34 cellular contexts compared by ENCODE assay signal in genomic region chr20:45297786-45298497, GRCh38. TPM values are rescaled to one million over a fixed set of nuclear protein-coding genes. Genes with fewer than 3 reads are reported as not detected.
"Had no signal": no experiment of that assay in that cellular context is flagged by ENCODE, and none has a peak within 500 bp of the region (broad histone marks: within the 10 kb centered on the region; RNA-seq: fewer than 3 reads in every experiment).

No MANE protein-coding gene starts in this region.

- H3K27me3 Mint-ChIP-seq: activated T-helper 17 cell treated with anti-CD3 and anti-CD28 coated beads, Interleukin-2, amount 50 U/mL, for 72 hours had no signal

- H3K27me3 ChIP-seq: body of pancreas had no signal

- H3K9me3 ChIP-seq: adrenal gland, body of pancreas, breast epithelium had no signal

- H3K4me3 Mint-ChIP-seq: activated CD4-positive, alpha-beta T cell treated with anti-CD3 and anti-CD28 coated beads, Interleukin-2, amount 10 ng/mL, durations not matched to agents 24 days and 14 days; activated CD8-positive, alpha-beta T cell treated with anti-CD3 and anti-CD28 coated beads for 36 hours; activated naive CD4-positive, alpha-beta T cell treated with anti-CD3 and anti-CD28 coated beads for 36 hours; activated T-cell treated with anti-CD3 and anti-CD28 coated beads, Interleukin-2, amount 50 U/mL, for 72 hours; activated T-helper 17 cell treated with anti-CD3 and anti-CD28 coated beads, Interleukin-2, amount 50 U/mL, for 72 hours; T-helper 1 cell treated with Interleukin-12 subunit alpha and Interleukin-12 subunit beta and Interleukin-4 antibody, amounts not matched to agents 30 μg/mL and 1 μg/mL, for 36 hours; T-helper 2 cell treated with Interferon-gamma antibody and Interleukin-4, amounts not matched to agents 5 μg/mL and 100 μg/mL, for 36 hours had no signal

- DNase-seq: activated CD4-positive, alpha-beta T cell treated with anti-CD3 and anti-CD28 coated beads, Interleukin-2, amount 10 ng/mL, durations not matched to agents 24 days and 14 days; activated CD4-positive, alpha-beta T cell treated with anti-CD3 and anti-CD28 coated beads, Interleukin-2, amount 50 U/mL, for 4 hours; activated CD8-positive, alpha-beta T cell treated with anti-CD3 and anti-CD28 coated beads for 36 hours; activated gamma-delta T cell treated with Interleukin-2 at 50 U/mL for 16 hours; activated naive CD4-positive, alpha-beta T cell treated with anti-CD3 and anti-CD28 coated beads for 36 hours; activated T-cell treated with anti-CD3 and anti-CD28 coated beads, Interleukin-2, amount 50 U/mL, for 1 hour; activated T-cell treated with anti-CD3 and anti-CD28 coated beads, Interleukin-2, amount 50 U/mL, for 72 hours; adrenal gland; body of pancreas; MM.1S; MV-4-11; NCI-H1092; NCI-H1436 treated with DMSO at 0.1 percent for 48 hours; NCI-H1694 treated with DMSO at 0.1 percent for 48 hours; NCI-H2029; NCI-H345; NCI-H524 treated with DMSO at 0.1 percent for 48 hours; NCI-H748 treated with DMSO at 0.1 percent for 48 hours; NK-92 treated with Interleukin-12 subunit alpha and Interleukin-12 subunit beta, amount 100 ng/mL, for 24 hours; PC-9; Right ventricle myocardium superior had no signal

- ATAC-seq: activated CD8-positive, alpha-beta T cell treated with anti-CD3 and anti-CD28 coated beads for 36 hours; activated naive CD4-positive, alpha-beta T cell treated with anti-CD3 and anti-CD28 coated beads, Interleukin-2, amount 50 U/mL, for 72 hours; activated T-cell treated with anti-CD3 and anti-CD28 coated beads, Interleukin-2, amount 50 U/mL, for 72 hours; activated T-helper 17 cell treated with anti-CD3 and anti-CD28 coated beads, Interleukin-2, amount 50 U/mL, for 72 hours; body of pancreas had no signal

- H3K4me3 ChIP-seq: adrenal gland, body of pancreas, breast epithelium, PC-9 had no signal

- H3K36me3 ChIP-seq: adrenal gland, breast epithelium had no signal

- H3K27ac ChIP-seq: adrenal gland, body of pancreas, breast epithelium, KMS-11, PC-9, RWPE1 had no signal

- H3K36me3 Mint-ChIP-seq: activated naive CD4-positive, alpha-beta T cell treated with anti-CD3 and anti-CD28 coated beads, Interleukin-2, amount 50 U/mL, for 72 hours had no signal

- H3K4me1 ChIP-seq: breast epithelium had no signal

- H3K9me3 Mint-ChIP-seq: activated CD4-positive, alpha-beta T cell treated with anti-CD3 and anti-CD28 coated beads, Interleukin-2, amount 10 ng/mL, durations not matched to agents 24 days and 14 days; activated CD8-positive, alpha-beta T cell treated with anti-CD3 and anti-CD28 coated beads for 36 hours; activated naive CD4-positive, alpha-beta T cell treated with anti-CD3 and anti-CD28 coated beads for 36 hours; activated naive CD4-positive, alpha-beta T cell treated with anti-CD3 and anti-CD28 coated beads, Interleukin-2, amount 50 U/mL, for 72 hours; activated T-helper 17 cell treated with anti-CD3 and anti-CD28 coated beads, Interleukin-2, amount 50 U/mL, for 72 hours; T-helper 1 cell treated with Interleukin-12 subunit alpha and Interleukin-12 subunit beta and Interleukin-4 antibody, amounts not matched to agents 30 μg/mL and 1 μg/mL, for 36 hours; T-helper 2 cell treated with Interferon-gamma antibody and Interleukin-4, amounts not matched to agents 5 μg/mL and 100 μg/mL, for 36 hours had no signal

- H3K27ac Mint-ChIP-seq: activated CD4-positive, alpha-beta T cell treated with anti-CD3 and anti-CD28 coated beads, Interleukin-2, amount 10 ng/mL, durations not matched to agents 24 days and 14 days; activated CD8-positive, alpha-beta T cell treated with anti-CD3 and anti-CD28 coated beads for 36 hours; activated naive CD4-positive, alpha-beta T cell treated with anti-CD3 and anti-CD28 coated beads for 36 hours; activated naive CD4-positive, alpha-beta T cell treated with anti-CD3 and anti-CD28 coated beads, Interleukin-2, amount 50 U/mL, for 72 hours; activated T-cell treated with anti-CD3 and anti-CD28 coated beads, Interleukin-2, amount 50 U/mL, for 72 hours; activated T-helper 17 cell treated with anti-CD3 and anti-CD28 coated beads, Interleukin-2, amount 50 U/mL, for 72 hours; T-helper 1 cell treated with Interleukin-12 subunit alpha and Interleukin-12 subunit beta and Interleukin-4 antibody, amounts not matched to agents 30 μg/mL and 1 μg/mL, for 36 hours; T-helper 2 cell treated with Interferon-gamma antibody and Interleukin-4, amounts not matched to agents 5 μg/mL and 100 μg/mL, for 36 hours had no signal

RNA-seq across cellular contexts. Expression of gene RBPJL, which starts 8.7 kb away (rescaled TPM):
- total RNA-seq: activated CD4-positive, alpha-beta T cell treated with anti-CD3 and anti-CD28 coated beads, Interleukin-2, amount 10 ng/mL, durations not matched to agents 24 days and 14 days; activated CD8-positive, alpha-beta memory T cell treated with anti-CD3 and anti-CD28 coated beads for 36 hours; activated CD8-positive, alpha-beta T cell treated with anti-CD3 and anti-CD28 coated beads for 36 hours; activated naive CD4-positive, alpha-beta T cell treated with anti-CD3 and anti-CD28 coated beads for 36 hours; activated naive CD4-positive, alpha-beta T cell treated with anti-CD3 and anti-CD28 coated beads, Interleukin-2, amount 50 U/mL, for 72 hours; activated T-cell treated with anti-CD3 and anti-CD28 coated beads, Interleukin-2, amount 50 U/mL, for 72 hours; activated T-helper 17 cell treated with anti-CD3 and anti-CD28 coated beads, Interleukin-2, amount 50 U/mL, for 72 hours; adrenal gland; astrocyte; breast epithelium; cardiac septum; LHCN-M2; NCI-H460; OCI-LY7; PC-9; Right ventricle myocardium superior had no signal

RNA-seq across cellular contexts. Expression of gene MATN4, which starts 10.2 kb away (rescaled TPM):
- total RNA-seq: cardiac septum, NCI-H460, Right ventricle myocardium superior had no signal

RNA-seq across cellular contexts. Expression of gene SLPI, which starts 43.6 kb away (rescaled TPM):
- total RNA-seq: activated CD4-positive, alpha-beta T cell treated with anti-CD3 and anti-CD28 coated beads, Interleukin-2, amount 10 ng/mL, durations not matched to agents 24 days and 14 days; activated CD8-positive, alpha-beta memory T cell treated with anti-CD3 and anti-CD28 coated beads for 36 hours; activated CD8-positive, alpha-beta T cell treated with anti-CD3 and anti-CD28 coated beads for 36 hours; activated naive CD4-positive, alpha-beta T cell treated with anti-CD3 and anti-CD28 coated beads for 36 hours; activated naive CD4-positive, alpha-beta T cell treated with anti-CD3 and anti-CD28 coated beads, Interleukin-2, amount 50 U/mL, for 72 hours; activated T-cell treated with anti-CD3 and anti-CD28 coated beads, Interleukin-2, amount 50 U/mL, for 72 hours; activated T-helper 17 cell treated with anti-CD3 and anti-CD28 coated beads, Interleukin-2, amount 50 U/mL, for 72 hours; LHCN-M2; OCI-LY7 had no signal

RNA-seq across cellular contexts. Expression of gene SDC4, which starts 50.3 kb away (rescaled TPM):
- total RNA-seq: OCI-LY7 had no signal
